ENCODE assay signal across 8 cellular contexts in genomic region chr5:50667079-50667652, GRCh38. TPM values are rescaled to one million over a fixed set of nuclear protein-coding genes. Genes with fewer than 3 reads are reported as not detected.
A peak's percentile ranks its signal among the peaks of the same experiment; 100 is the strongest.
DNase-seq lines count a peak whose midpoint lies in the region; ATAC-seq and TF ChIP-seq lines count a peak whose summit lies in the region.

No MANE protein-coding gene starts in this region.

- H3K79me1 ChIP-seq in H9 (ENCODE audit: insufficient read depth, low read depth, low read length, poor library complexity, severe bottlenecking), result no peaks in the 10 kb centered on the region

- H3K27ac ChIP-seq in H9 (ENCODE audit: insufficient read length, low read depth, low read length), result no peak overlapping the region
- peak overlapping the region; percentile 92 for H3K27ac ChIP-seq in muscle layer of duodenum (ENCODE audit: low read length)
- peak overlapping the region; percentile 92 to 93 for H3K27ac ChIP-seq in tibial artery

- H3K4me3 ChIP-seq in muscle layer of duodenum (ENCODE audit: low read depth in 1 of 2, low read length in 2 of 2) (peak overlapping the region; percentile 84 to 91), tibial artery (peak overlapping the region; percentile 87 to 91)

- TF ChIP-seq CTCF in H9 (conservative IDR thresholded peaks at IDR 0.05) (no peak), WTC11 (IDR thresholded peaks at IDR 0.05) (no peak), tibial artery (IDR thresholded peaks at IDR 0.05) (no peak)

- H3K18ac ChIP-seq in H9 (ENCODE audit: insufficient read length, low read depth, low read length), result peak overlapping the region; percentile 99

- ATAC-seq in WTC11, result peak; percentile 47

- no peak overlapping the region for H2BK120ac ChIP-seq in H9 (ENCODE audit: low read depth, low read length, poor library complexity, severe bottlenecking)

- H3K4me3 Mint-ChIP-seq in H9 (peak overlapping the region; percentile 95 to 97), WTC11 (peak overlapping the region; percentile 95)

- H3K79me2 ChIP-seq in H9 (ENCODE audit: insufficient read depth, low read length), result peaks cover 9% of the 10 kb centered on the region; the same call in 1 of the 2 replicates

- TF ChIP-seq POLR2A in erythroblast (IDR thresholded peaks at IDR 0.05; ENCODE audit: low read length), result no peak

- no CpG with 5 or more reads among the region's 43 CpGs for WGBS in H9 (ENCODE audit: extremely low coverage, insufficient read length, low lambda C conversion rate)

- H3T11ph ChIP-seq in H9 (ENCODE audit: low read length), result no peak overlapping the region

- H3K9ac ChIP-seq in H9 (ENCODE audit: extremely low read depth, insufficient read length, low read length), result peak overlapping the region; percentile 86

- H3K9me3 Mint-ChIP-seq in H9, result no peaks in the 10 kb centered on the region; a peak in 1 of 5 replicates
- no peaks in the 10 kb centered on the region for H3K9me3 Mint-ChIP-seq in WTC11

- H3K14ac ChIP-seq in H9 (ENCODE audit: insufficient read depth, low read length), result peak overlapping the region; percentile 98

- peak overlapping the region; percentile 57 for H2BK12ac ChIP-seq in H9 (ENCODE audit: insufficient read length, low read depth, low read length)

- H2AK5ac ChIP-seq in H9 (ENCODE audit: insufficient read length, low read length), result no peak overlapping the region

- intact Hi-C loops in tibial artery (cut with DNase I; ENCODE audit: low total_unique reads), result no loop called here

- peak overlapping the region; percentile 77 for H3K4me2 ChIP-seq in H9 (ENCODE audit: insufficient read depth, insufficient read length, low read length)

- H3K23me2 ChIP-seq in H9 (ENCODE audit: insufficient read length, low read depth, low read length, poor library complexity, severe bottlenecking), result peaks cover 9% of the 10 kb centered on the region

- no peak overlapping the region for H4K8ac ChIP-seq in H9 (replicated peaks; ENCODE audit: insufficient read length, low read depth, low read length)

- H3K23ac ChIP-seq in H9 (ENCODE audit: insufficient read length, low read depth, low read length), result no peak overlapping the region

- no peak overlapping the region for H2AFZ ChIP-seq in H9 (ENCODE audit: low read length)

- H3K4me1 Mint-ChIP-seq in H9 (peaks cover 26 to 37% of the 10 kb centered on the region in 2 experiments), WTC11 (peaks cover 45% of the 10 kb centered on the region)

- H3K9me3 ChIP-seq in H9 (ENCODE audit: control insufficient read depth, low read depth, low read length), result no peaks in the 10 kb centered on the region
- H3K9me3 ChIP-seq in muscle layer of duodenum (ENCODE audit: control insufficient read depth in 1 of 2, low read length in 2 of 2), result no peaks in the 10 kb centered on the region
- H3K9me3 ChIP-seq in tibial artery, result no peaks in the 10 kb centered on the region

- CTCF ChIA-PET in WTC11 (lab: Charles Lee), result no interaction called here

- H2BK5ac ChIP-seq in H9 (ENCODE audit: insufficient read length, low read length), result no peak overlapping the region

- H3K56ac ChIP-seq in H9 (ENCODE audit: insufficient read length, low read depth, low read length), result no peak overlapping the region

- H4K5ac ChIP-seq in H9 (ENCODE audit: insufficient read length, low read depth, low read length), result peak overlapping the region; percentile 65

- DNase-seq in DMS153 treated with DMSO at 0.1 percent for 48 hours (lab: John Stamatoyannopoulos, UW; ENCODE audit: unreplicated experiment), result peak; percentile 48
- DNase-seq in DMS153 (lab: John Stamatoyannopoulos, UW), result no peak
- peak; percentile 66 for DNase-seq in H9
- peak; percentile 35 for DNase-seq in LoVo (ENCODE audit: low spot score)
- peak; percentile 66 for DNase-seq in WTC11 (ENCODE audit: low spot score)
- peak; percentile 45 to 57 for DNase-seq in erythroblast (lab: John Stamatoyannopoulos, UW)
- DNase-seq in tibial artery, result peak; percentile 48 to 79

- H4K20me1 ChIP-seq in H9 (ENCODE audit: control insufficient read depth, insufficient read depth, insufficient read length), result no peaks in the 10 kb centered on the region

- no peak overlapping the region for H2BK15ac ChIP-seq in H9 (ENCODE audit: low read depth, low read length)

- H3K36me3 ChIP-seq in muscle layer of duodenum (ENCODE audit: control insufficient read depth in 1 of 2, insufficient read depth in 2 of 2, low read length in 2 of 2), result no peaks in the 10 kb centered on the region
- H3K36me3 ChIP-seq in tibial artery, result no peaks in the 10 kb centered on the region

- H4K91ac ChIP-seq in H9 (ENCODE audit: insufficient read length, low read depth, low read length), result peak overlapping the region; percentile 94

- H3K27me3 Mint-ChIP-seq in H9 (ENCODE audit: low read depth) (peaks cover 11% of the 10 kb centered on the region), WTC11 (ENCODE audit: low read depth) (peaks cover 6% of the 10 kb centered on the region)

- H3K27ac Mint-ChIP-seq in H9, result peak overlapping the region; percentile 74 to 97 (median 95); a peak in 6 of 7 replicates
- peak overlapping the region; percentile 94 for H3K27ac Mint-ChIP-seq in WTC11

- H3K4me1 ChIP-seq in H9 (ENCODE audit: insufficient read depth, low read length) (no peaks in the 10 kb centered on the region; the same call in 1 of the 2 replicates), muscle layer of duodenum (ENCODE audit: control insufficient read depth in 1 of 2, insufficient read depth in 2 of 2, low read length in 2 of 2) (peaks cover 0 to 9% of the 10 kb centered on the region in 2 donors), tibial artery (peaks cover 0 to 36% (median 12%) of the 10 kb centered on the region in 4 donors)

- no peak overlapping the region for H2BK20ac ChIP-seq in H9 (ENCODE audit: low read depth, low read length, poor library complexity, severe bottlenecking)

- H3K27me3 ChIP-seq in H9 (ENCODE audit: insufficient read depth, low read length) (no peaks in the 10 kb centered on the region), muscle layer of duodenum (ENCODE audit: low read depth, low read length) (no peaks in the 10 kb centered on the region), tibial artery (no peaks in the 10 kb centered on the region)

- POLR2A ChIA-PET in WTC11 (lab: Charles Lee), result interaction anchor here (1.1 kb wide), 1 partner anchor 71 kb away, joined by 4 read pairs; no protein-coding TSS in a partner anchor

- H3K36me3 Mint-ChIP-seq in H9 (ENCODE audit: insufficient read depth in 1 of 3, low read depth in 3 of 3) (peaks cover 0 to 1% (median 0%) of the 10 kb centered on the region in 3 experiments; a peak in 1 of 7 replicates), WTC11 (no peaks in the 10 kb centered on the region)

- H3K4ac ChIP-seq in H9 (ENCODE audit: low read depth, low read length), result peak overlapping the region; percentile 64; the same call in 1 of the 2 replicates

TF ChIP-seq in WTC11, 78 proteins besides CTCF, POLR2A, EP300 and RAD21 (continues in another document):
- TF ChIP-seq MYBL2 (CRISPR knock-in tag; IDR thresholded peaks at IDR 0.05) (0 out of 2 replicates have a peak, but pooled peaks have one; percentile 58), ZNF121 (CRISPR knock-in tag; IDR thresholded peaks at IDR 0.05) (0 out of 2 replicates have a peak, but pooled peaks have one; percentile 24), STAT6 (CRISPR knock-in tag; conservative IDR thresholded peaks at IDR 0.05; ENCODE audit: low read depth) (no peak), E2F5 (CRISPR knock-in tag; IDR thresholded peaks at IDR 0.05) (peak; percentile 67; the same call in 1 of the 2 replicates), ZNF281 (CRISPR knock-in tag; IDR thresholded peaks at IDR 0.05) (peak; percentile 87; the same call in 1 of the 2 replicates)

RNA-seq across cellular contexts. Expression of gene PARP8, which starts 0.7 kb away (rescaled TPM):
- 27.9 and 34.0 TPM in 2 replicates for total RNA-seq in H9 (2021)
- total RNA-seq in WTC11 (2021), result 23.2 to 28.5 TPM (median 28.2 TPM) in 3 replicates
